1 cellular context compared by ENCODE assay signal in the genomic region with DNA sequence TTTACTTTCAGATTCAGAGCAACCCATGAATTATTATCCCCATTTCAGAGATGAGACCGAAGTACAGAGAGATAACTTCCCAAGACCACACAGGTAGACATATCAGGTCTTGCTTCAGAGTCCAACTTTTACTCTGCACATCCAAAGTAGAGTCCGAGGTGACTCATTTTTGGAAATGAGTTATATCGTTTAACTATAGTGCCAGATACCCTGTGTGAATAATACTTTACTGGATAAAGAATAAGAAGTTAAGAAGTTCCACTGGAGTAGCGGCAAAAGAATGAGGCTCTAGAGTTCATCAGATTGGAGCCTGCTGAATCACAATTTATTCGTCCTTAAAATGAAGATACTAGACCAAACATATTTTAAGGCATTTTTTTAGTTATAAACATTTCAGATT.
TF ChIP-seq lines count a peak whose summit lies in the region.

No MANE protein-coding gene starts in this region.

TF ChIP-seq in HepG2, 621 proteins besides CTCF, POLR2A, EP300 and RAD21 (continued from another document):
- TF ChIP-seq, protein P1, sequence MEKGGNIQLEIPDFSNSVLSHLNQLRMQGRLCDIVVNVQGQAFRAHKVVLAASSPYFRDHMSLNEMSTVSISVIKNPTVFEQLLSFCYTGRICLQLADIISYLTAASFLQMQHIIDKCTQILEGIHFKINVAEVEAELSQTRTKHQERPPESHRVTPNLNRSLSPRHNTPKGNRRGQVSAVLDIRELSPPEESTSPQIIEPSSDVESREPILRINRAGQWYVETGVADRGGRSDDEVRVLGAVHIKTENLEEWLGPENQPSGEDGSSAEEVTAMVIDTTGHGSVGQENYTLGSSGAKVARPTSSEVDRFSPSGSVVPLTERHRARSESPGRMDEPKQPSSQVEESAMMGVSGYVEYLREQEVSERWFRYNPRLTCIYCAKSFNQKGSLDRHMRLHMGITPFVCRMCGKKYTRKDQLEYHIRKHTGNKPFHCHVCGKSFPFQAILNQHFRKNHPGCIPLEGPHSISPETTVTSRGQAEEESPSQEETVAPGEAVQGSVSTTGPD (CRISPR knock-in tag; IDR thresholded peaks at IDR 0.05), result no peak
- TF ChIP-seq ZNF747 (CRISPR knock-in tag; IDR thresholded peaks at IDR 0.05; ENCODE audit: borderline replicate concordance) (no peak), NKX3-1 (CRISPR knock-in tag; IDR thresholded peaks at IDR 0.05) (no peak), ZC3H13 (CRISPR knock-in tag; IDR thresholded peaks at IDR 0.05) (no peak), PAX8 (CRISPR knock-in tag; IDR thresholded peaks at IDR 0.05; ENCODE audit: borderline replicate concordance) (no peak)
- TF ChIP-seq, protein P2, sequence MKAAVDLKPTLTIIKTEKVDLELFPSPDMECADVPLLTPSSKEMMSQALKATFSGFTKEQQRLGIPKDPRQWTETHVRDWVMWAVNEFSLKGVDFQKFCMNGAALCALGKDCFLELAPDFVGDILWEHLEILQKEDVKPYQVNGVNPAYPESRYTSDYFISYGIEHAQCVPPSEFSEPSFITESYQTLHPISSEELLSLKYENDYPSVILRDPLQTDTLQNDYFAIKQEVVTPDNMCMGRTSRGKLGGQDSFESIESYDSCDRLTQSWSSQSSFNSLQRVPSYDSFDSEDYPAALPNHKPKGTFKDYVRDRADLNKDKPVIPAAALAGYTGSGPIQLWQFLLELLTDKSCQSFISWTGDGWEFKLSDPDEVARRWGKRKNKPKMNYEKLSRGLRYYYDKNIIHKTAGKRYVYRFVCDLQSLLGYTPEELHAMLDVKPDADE (CRISPR knock-in tag; IDR thresholded peaks at IDR 0.05), result no peak
